Comparison of ENCODE assay signal across 8 cellular contexts in genomic region chr3:158167737-158168469, GRCh38. TPM values are rescaled to one million over a fixed set of nuclear protein-coding genes. Genes with fewer than 3 reads are reported as not detected.
DNase-seq lines count a peak whose midpoint lies in the region; ATAC-seq and TF ChIP-seq lines count a peak whose summit lies in the region.
"Had no signal": no experiment of that assay in that cellular context is flagged by ENCODE, and none has a peak within 500 bp of the region (broad histone marks: within the 10 kb centered on the region; RNA-seq: fewer than 3 reads in every experiment).

No MANE protein-coding gene starts in this region.

- no TSS peak for BruUV-seq in mammary epithelial cell (replicated peaks; lab: Mats Ljungman, UMichigan)

- TF ChIP-seq CTCF in NB4 (IDR thresholded peaks at IDR 0.05; ENCODE audit: low read depth, low read length) = no peak
- no peak for TF ChIP-seq CTCF in mammary epithelial cell (conservative IDR thresholded peaks at IDR 0.05 in 1 of 2, IDR thresholded peaks at IDR 0.05 in 1 of 2; ENCODE audit: extremely low read depth in 1 of 2, insufficient read depth in 1 of 2, low read depth in 1 of 2, low read length in 2 of 2)
- no peak for TF ChIP-seq CTCF in osteocyte (IDR thresholded peaks at IDR 0.05)

- CTCF ChIA-PET in mammary epithelial cell (lab: Charles Lee; ENCODE audit: low non-redundant PET) = no interaction called here

- ATAC-seq in GM18868 (IDR thresholded peaks at IDR 0.05; ENCODE audit: unreplicated experiment) (peak; percentile 63), left colon (no peak), GM21528 (IDR thresholded peaks at IDR 0.05; ENCODE audit: low FRiP score, unreplicated experiment) (no peak)

- dilution Hi-C loops in mammary epithelial cell (cut with HindIII; ENCODE audit: low sequenced_read_pairs) = no loop called here

- in situ Hi-C loops in mammary epithelial cell (cut with MboI; ENCODE audit: low sequenced_read_pairs in 2 of 2) = no loop called here

- H3K4me3 Mint-ChIP-seq in osteocyte (ENCODE audit: unreplicated experiment) = no peak overlapping the region

- 52% methylated on average over 6 of the region's 6 CpGs for WGBS in mammary epithelial cell (ENCODE audit: low coverage, missing lambda C conversion rate)

- intact Hi-C loops in mammary epithelial cell (cut with micrococcal nuclease) (loop anchor here (2.0 kb wide), 1 partner anchor 57 kb away; the partner anchor contains the start of gene RSRC1), left colon (cut with DNase I, micrococcal nuclease) (no loop called here)

- no peaks in the 10 kb centered on the region for H3K27me3 Mint-ChIP-seq in osteocyte (ENCODE audit: unreplicated experiment)

- peaks cover 12% of the 10 kb centered on the region for H3K4me1 ChIP-seq in mammary epithelial cell (ENCODE audit: insufficient read depth, low read length)

- H3K27ac Mint-ChIP-seq in osteocyte (ENCODE audit: unreplicated experiment) = peak overlapping the region; percentile 56

- peaks cover 37% of the 10 kb centered on the region for H3K4me1 Mint-ChIP-seq in osteocyte (ENCODE audit: unreplicated experiment)

- H4K20me1 ChIP-seq in mammary epithelial cell (ENCODE audit: insufficient read depth, low read length) = no peaks in the 10 kb centered on the region

- no peaks in the 10 kb centered on the region for H3K36me3 ChIP-seq in mammary epithelial cell (ENCODE audit: insufficient read depth, low read length)

- H3K4me3 ChIP-seq in NB4 (ENCODE audit: low read depth, low read length) (peak overlapping the region; percentile 26), mammary epithelial cell (replicated peaks in 1 of 3; ENCODE audit: insufficient read depth in 1 of 3, low read depth in 2 of 3, low read length in 3 of 3) (no peak overlapping the region)

- H2AFZ ChIP-seq in mammary epithelial cell (ENCODE audit: low read depth, low read length) = no peak overlapping the region

- H3K36me3 Mint-ChIP-seq in osteocyte (ENCODE audit: unreplicated experiment) = peaks cover 3% of the 10 kb centered on the region

- no peaks in the 10 kb centered on the region for H3K9me3 Mint-ChIP-seq in osteocyte (ENCODE audit: unreplicated experiment)

- H3K9me3 ChIP-seq in mammary epithelial cell (replicated peaks; ENCODE audit: insufficient read depth, low read length) = no peaks in the 10 kb centered on the region

- no peak overlapping the region for H3K27ac ChIP-seq in mammary epithelial cell (ENCODE audit: insufficient read depth, low read depth, low read length)

- H3K27me3 ChIP-seq in mammary epithelial cell (ENCODE audit: insufficient read depth, low read length) = no peaks in the 10 kb centered on the region

- DNase-seq in NB4 (ENCODE audit: low read depth) (peak; percentile 92), mammary epithelial cell (peak; percentile 95), osteocyte (ENCODE audit: extremely low spot score, unreplicated experiment) (no peak), left colon (no peak), NCI-H146 treated with DMSO at 0.1 percent for 48 hours (lab: John Stamatoyannopoulos, UW; ENCODE audit: unreplicated experiment) (no peak)
- DNase-seq: left cardiac atrium had no signal

- no peaks in the 10 kb centered on the region for H3K79me2 ChIP-seq in mammary epithelial cell (ENCODE audit: insufficient read depth, low read length)

- no peak overlapping the region for H3K9ac ChIP-seq in mammary epithelial cell (ENCODE audit: insufficient read depth, low read length)

- no peak overlapping the region for H3K4me2 ChIP-seq in mammary epithelial cell (ENCODE audit: insufficient read depth, low read depth, low read length)

- TF ChIP-seq POLR2A in NB4 (IDR thresholded peaks at IDR 0.05; ENCODE audit: extremely low read depth, insufficient read length) = no peak

RNA-seq across cellular contexts. Expression of gene RSRC1, which starts 58.0 kb away (rescaled TPM):
- 10 to 100 TPM; 30.0 to 35.6 TPM for total RNA-seq in mammary epithelial cell
- 8.4 TPM for polyA plus RNA-seq in mammary epithelial cell
- 7.6 TPM for polyA minus RNA-seq in mammary epithelial cell
- total RNA-seq in osteocyte = 26.3 and 34.0 TPM in 2 replicates
- total RNA-seq in left colon = 10 to 100 TPM; 24.9 to 30.6 TPM

Comparison
In these comparisons a context has a peak if more than half of its experiments do, and no peak if none do; other contexts are left out.
1. DNase-seq: peak in NB4 (single experiment) and mammary epithelial cell (single experiment); none in osteocyte (single experiment), left colon (0 of 2) and NCI-H146 treated with DMSO at 0.1 percent for 48 hours (single experiment).